In the genomic region with DNA sequence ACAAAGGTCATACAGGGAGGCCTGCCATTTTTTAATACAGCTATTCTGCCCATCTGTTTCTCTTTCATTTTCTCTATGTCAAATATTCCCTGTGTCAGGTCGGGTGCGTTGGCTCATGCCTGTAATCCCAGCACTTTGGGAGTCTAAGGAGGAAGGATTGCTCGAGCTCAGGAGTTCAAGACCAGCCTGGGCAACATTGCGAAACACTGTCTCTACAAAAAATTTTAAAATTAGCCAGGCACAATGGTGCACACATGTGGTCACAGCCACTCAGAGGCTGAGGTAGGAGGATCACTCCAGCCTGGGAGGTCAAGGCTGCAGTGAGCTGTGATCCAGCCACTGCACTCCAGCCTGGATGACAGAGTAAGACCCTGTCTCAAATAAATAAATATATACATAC, we compare ENCODE assay signal across 38 cellular contexts. TPM values are rescaled to one million over a fixed set of nuclear protein-coding genes. Genes with fewer than 3 reads are reported as not detected.
"Had no signal": no experiment of that assay in that cellular context is flagged by ENCODE, and none has a peak within 500 bp of the region (broad histone marks: within the 10 kb centered on the region; RNA-seq: fewer than 3 reads in every experiment).

No MANE protein-coding gene starts in this region.

- H3K27ac Mint-ChIP-seq: activated CD4-positive, alpha-beta memory T cell treated with anti-CD3 and anti-CD28 coated beads for 36 hours; activated CD4-positive, alpha-beta T cell treated with anti-CD3 and anti-CD28 coated beads for 36 hours; activated CD4-positive, alpha-beta T cell treated with anti-CD3 and anti-CD28 coated beads, Interleukin-2, amount 10 ng/mL, durations not matched to agents 24 days and 14 days; activated CD8-positive, alpha-beta memory T cell treated with anti-CD3 and anti-CD28 coated beads, Interleukin-2, amount 10 ng/mL, durations not matched to agents 7 days and 5 days; activated CD8-positive, alpha-beta T cell treated with anti-CD3 and anti-CD28 coated beads, Interleukin-2, amount 10 ng/mL, durations not matched to agents 7 days and 5 days; activated naive CD4-positive, alpha-beta T cell treated with anti-CD3 and anti-CD28 coated beads for 36 hours; activated naive CD4-positive, alpha-beta T cell treated with anti-CD3 and anti-CD28 coated beads, Interleukin-2, amount 50 U/mL, for 24 hours; activated naive CD8-positive, alpha-beta T cell treated with anti-CD3 and anti-CD28 coated beads, Interleukin-2, amount 10 ng/mL, durations not matched to agents 7 days and 5 days; activated T-helper 1 cell treated with anti-CD3 and anti-CD28 coated beads, Interleukin-12 subunit alpha, Interleukin-12 subunit beta, Interleukin-2, Interleukin-4 antibody, amounts not matched to agents 30 ng/mL and 10 ng/mL and 1 ng/mL, durations not matched to agents 14 hours and 24 hours and 36 hours; activated T-helper 2 cell treated with anti-CD3 and anti-CD28 coated beads, Interferon-gamma antibody, Interleukin-2, Interleukin-4, amounts not matched to agents 10 μg/mL and 5 μg/mL and 100 μg/mL, durations not matched to agents 14 hours and 24 hours and 36 hours; brain; effector memory CD8-positive, alpha-beta T cell; T-helper 1 cell treated with Interleukin-12 subunit alpha and Interleukin-12 subunit beta and Interleukin-4 antibody, amounts not matched to agents 30 μg/mL and 1 μg/mL, for 36 hours had no signal

- H3K27me3 ChIP-seq: ascending aorta, breast epithelium, cardiac muscle cell, esophagus squamous epithelium, gastroesophageal sphincter, heart right ventricle, hepatocyte had no signal

- H3K4me3 ChIP-seq: ascending aorta, breast epithelium, cardiac muscle cell, coronary artery, esophagus squamous epithelium, gastroesophageal sphincter, heart right ventricle, hepatocyte had no signal

- H3K9me3 ChIP-seq: ascending aorta, breast epithelium, esophagus squamous epithelium, gastroesophageal sphincter, heart right ventricle had no signal

- H3K27ac ChIP-seq: ascending aorta, breast epithelium, cardiac muscle cell, coronary artery, epithelial cell of prostate, esophagus squamous epithelium, gastroesophageal sphincter, heart right ventricle, hepatocyte had no signal

- H3K36me3 Mint-ChIP-seq: activated CD4-positive, alpha-beta memory T cell treated with anti-CD3 and anti-CD28 coated beads for 36 hours; activated CD8-positive, alpha-beta memory T cell treated with anti-CD3 and anti-CD28 coated beads, Interleukin-2, amount 10 ng/mL, durations not matched to agents 7 days and 5 days; activated naive CD4-positive, alpha-beta T cell treated with anti-CD3 and anti-CD28 coated beads, Interleukin-2, amount 50 U/mL, for 24 hours; activated naive CD8-positive, alpha-beta T cell treated with anti-CD3 and anti-CD28 coated beads, Interleukin-2, amount 10 ng/mL, durations not matched to agents 7 days and 5 days; brain had no signal

- H3K36me3 ChIP-seq: ascending aorta, breast epithelium, cardiac muscle cell, esophagus squamous epithelium, gastroesophageal sphincter, heart right ventricle had no signal

- DNase-seq: activated CD4-positive, alpha-beta memory T cell treated with anti-CD3 and anti-CD28 coated beads for 36 hours; activated CD4-positive, alpha-beta T cell treated with anti-CD3 and anti-CD28 coated beads for 36 hours; activated CD4-positive, alpha-beta T cell treated with anti-CD3 and anti-CD28 coated beads, Interleukin-2, amount 10 ng/mL, durations not matched to agents 24 days and 14 days; activated CD4-positive, CD25-positive, alpha-beta regulatory T cell; activated CD4-positive, CD25-positive, alpha-beta regulatory T cell treated with anti-CD3 and anti-CD28 coated beads, Interleukin-2, amount 50 U/mL, for 72 hours; activated CD8-positive, alpha-beta memory T cell treated with anti-CD3 and anti-CD28 coated beads, Interleukin-2, amount 10 ng/mL, durations not matched to agents 7 days and 5 days; activated CD8-positive, alpha-beta memory T cell treated with anti-CD3 and anti-CD28 coated beads, Interleukin-2, amount 50 U/mL, for 4 hours; activated CD8-positive, alpha-beta T cell treated with anti-CD3 and anti-CD28 coated beads, Interleukin-2, amount 10 ng/mL, durations not matched to agents 7 days and 5 days; activated effector memory CD4-positive, alpha-beta T cell treated with anti-CD3 and anti-CD28 coated beads, Interleukin-2, amount 50 U/mL, for 16 hours; activated naive CD4-positive, alpha-beta T cell treated with anti-CD3 and anti-CD28 coated beads for 36 hours; activated naive CD8-positive, alpha-beta T cell treated with anti-CD3 and anti-CD28 coated beads, Interleukin-2, amount 10 ng/mL, durations not matched to agents 7 days and 5 days; activated T-cell treated with anti-CD3 and anti-CD28 coated beads, Interleukin-2, amount 50 U/mL, for 1 hour; activated T-cell treated with anti-CD3 and anti-CD28 coated beads, Interleukin-2, amount 50 U/mL, for 48 hours; dermis blood vessel endothelial cell; effector CD4-positive, alpha-beta T cell; effector memory CD8-positive, alpha-beta T cell; esophagus squamous epithelium; foreskin melanocyte; heart right ventricle; T1000 had no signal

- H3K4me1 Mint-ChIP-seq: activated CD4-positive, alpha-beta T cell treated with anti-CD3 and anti-CD28 coated beads, Interleukin-2, amount 10 ng/mL, durations not matched to agents 24 days and 14 days; activated naive CD4-positive, alpha-beta T cell treated with anti-CD3 and anti-CD28 coated beads, Interleukin-2, amount 50 U/mL, for 24 hours; activated naive CD8-positive, alpha-beta T cell treated with anti-CD3 and anti-CD28 coated beads, Interleukin-2, amount 10 ng/mL, durations not matched to agents 7 days and 5 days; brain; central memory CD8-positive, alpha-beta T cell had no signal

- H3K79me2 ChIP-seq: hepatocyte had no signal

- H3K4me2 ChIP-seq: hepatocyte had no signal

- H3K4me1 ChIP-seq: ascending aorta, breast epithelium, esophagus squamous epithelium had no signal

- H3K27me3 Mint-ChIP-seq: activated CD4-positive, alpha-beta T cell treated with anti-CD3 and anti-CD28 coated beads for 36 hours; activated naive CD4-positive, alpha-beta T cell treated with anti-CD3 and anti-CD28 coated beads, Interleukin-2, amount 50 U/mL, for 24 hours; activated naive CD8-positive, alpha-beta T cell treated with anti-CD3 and anti-CD28 coated beads, Interleukin-2, amount 10 ng/mL, durations not matched to agents 7 days and 5 days; central memory CD8-positive, alpha-beta T cell had no signal

- H3K4me3 Mint-ChIP-seq: activated CD4-positive, alpha-beta memory T cell treated with anti-CD3 and anti-CD28 coated beads for 36 hours; activated CD4-positive, alpha-beta T cell treated with anti-CD3 and anti-CD28 coated beads for 36 hours; activated CD4-positive, alpha-beta T cell treated with anti-CD3 and anti-CD28 coated beads, Interleukin-2, amount 10 ng/mL, durations not matched to agents 24 days and 14 days; activated CD8-positive, alpha-beta memory T cell treated with anti-CD3 and anti-CD28 coated beads, Interleukin-2, amount 10 ng/mL, durations not matched to agents 7 days and 5 days; activated CD8-positive, alpha-beta T cell treated with anti-CD3 and anti-CD28 coated beads, Interleukin-2, amount 10 ng/mL, durations not matched to agents 7 days and 5 days; activated naive CD4-positive, alpha-beta T cell treated with anti-CD3 and anti-CD28 coated beads for 36 hours; activated naive CD4-positive, alpha-beta T cell treated with anti-CD3 and anti-CD28 coated beads, Interleukin-2, amount 50 U/mL, for 24 hours; activated naive CD8-positive, alpha-beta T cell treated with anti-CD3 and anti-CD28 coated beads, Interleukin-2, amount 10 ng/mL, durations not matched to agents 7 days and 5 days; activated T-helper 1 cell treated with anti-CD3 and anti-CD28 coated beads, Interleukin-12 subunit alpha, Interleukin-12 subunit beta, Interleukin-2, Interleukin-4 antibody, amounts not matched to agents 30 ng/mL and 10 ng/mL and 1 ng/mL, durations not matched to agents 14 hours and 24 hours and 36 hours; brain; central memory CD8-positive, alpha-beta T cell; effector memory CD8-positive, alpha-beta T cell; T-helper 1 cell treated with Interleukin-12 subunit alpha and Interleukin-12 subunit beta and Interleukin-4 antibody, amounts not matched to agents 30 μg/mL and 1 μg/mL, for 36 hours had no signal

- ATAC-seq: activated CD4-positive, alpha-beta T cell treated with anti-CD3 and anti-CD28 coated beads for 36 hours; activated CD8-positive, alpha-beta memory T cell treated with anti-CD3 and anti-CD28 coated beads, Interleukin-2, amount 10 ng/mL, durations not matched to agents 7 days and 5 days; activated CD8-positive, alpha-beta T cell treated with anti-CD3 and anti-CD28 coated beads, Interleukin-2, amount 10 ng/mL, durations not matched to agents 7 days and 5 days; effector memory CD8-positive, alpha-beta T cell; gastroesophageal sphincter; heart right ventricle had no signal

- H3K9me3 Mint-ChIP-seq: activated CD4-positive, alpha-beta memory T cell treated with anti-CD3 and anti-CD28 coated beads for 36 hours; activated CD4-positive, alpha-beta T cell treated with anti-CD3 and anti-CD28 coated beads, Interleukin-2, amount 10 ng/mL, durations not matched to agents 24 days and 14 days; activated naive CD4-positive, alpha-beta T cell treated with anti-CD3 and anti-CD28 coated beads for 36 hours; activated naive CD4-positive, alpha-beta T cell treated with anti-CD3 and anti-CD28 coated beads, Interleukin-2, amount 50 U/mL, for 24 hours; activated naive CD8-positive, alpha-beta T cell treated with anti-CD3 and anti-CD28 coated beads, Interleukin-2, amount 10 ng/mL, durations not matched to agents 7 days and 5 days; activated T-helper 1 cell treated with anti-CD3 and anti-CD28 coated beads, Interleukin-12 subunit alpha, Interleukin-12 subunit beta, Interleukin-2, Interleukin-4 antibody, amounts not matched to agents 30 ng/mL and 10 ng/mL and 1 ng/mL, durations not matched to agents 14 hours and 24 hours and 36 hours; activated T-helper 2 cell treated with anti-CD3 and anti-CD28 coated beads, Interferon-gamma antibody, Interleukin-2, Interleukin-4, amounts not matched to agents 10 μg/mL and 5 μg/mL and 100 μg/mL, durations not matched to agents 14 hours and 24 hours and 36 hours; brain; central memory CD8-positive, alpha-beta T cell; effector memory CD8-positive, alpha-beta T cell; T-helper 1 cell treated with Interleukin-12 subunit alpha and Interleukin-12 subunit beta and Interleukin-4 antibody, amounts not matched to agents 30 μg/mL and 1 μg/mL, for 36 hours had no signal

- H2AFZ ChIP-seq: hepatocyte had no signal

RNA-seq across cellular contexts. Expression of a gene that starts 34.7 kb away (rescaled TPM):
- total RNA-seq: activated CD4-positive, alpha-beta memory T cell treated with anti-CD3 and anti-CD28 coated beads for 36 hours; activated CD4-positive, alpha-beta T cell treated with anti-CD3 and anti-CD28 coated beads for 36 hours; activated CD4-positive, alpha-beta T cell treated with anti-CD3 and anti-CD28 coated beads, Interleukin-2, amount 10 ng/mL, durations not matched to agents 24 days and 14 days; activated CD8-positive, alpha-beta memory T cell treated with anti-CD3 and anti-CD28 coated beads for 36 hours; activated CD8-positive, alpha-beta memory T cell treated with anti-CD3 and anti-CD28 coated beads, Interleukin-2, amount 10 ng/mL, durations not matched to agents 7 days and 5 days; activated CD8-positive, alpha-beta T cell treated with anti-CD3 and anti-CD28 coated beads, Interleukin-2, amount 10 ng/mL, durations not matched to agents 7 days and 5 days; activated naive CD4-positive, alpha-beta T cell treated with anti-CD3 and anti-CD28 coated beads for 36 hours; activated naive CD8-positive, alpha-beta T cell treated with anti-CD3 and anti-CD28 coated beads, Interleukin-2, amount 10 ng/mL, durations not matched to agents 7 days and 5 days; activated T-helper 1 cell treated with anti-CD3 and anti-CD28 coated beads, Interleukin-12 subunit alpha, Interleukin-12 subunit beta, Interleukin-2, Interleukin-4 antibody, amounts not matched to agents 30 ng/mL and 10 ng/mL and 1 ng/mL, durations not matched to agents 14 hours and 24 hours and 36 hours; T-helper 2 cell treated with Interferon-gamma antibody and Interleukin-4, amounts not matched to agents 100 ng/mL and 5 ng/mL, for 36 hours had no signal

RNA-seq across cellular contexts. Expression of a gene that starts 57.9 kb away (rescaled TPM):
- total RNA-seq: activated CD4-positive, alpha-beta memory T cell treated with anti-CD3 and anti-CD28 coated beads for 36 hours; activated CD4-positive, alpha-beta T cell treated with anti-CD3 and anti-CD28 coated beads for 36 hours; activated CD4-positive, alpha-beta T cell treated with anti-CD3 and anti-CD28 coated beads, Interleukin-2, amount 10 ng/mL, durations not matched to agents 24 days and 14 days; activated CD8-positive, alpha-beta memory T cell treated with anti-CD3 and anti-CD28 coated beads for 36 hours; activated CD8-positive, alpha-beta memory T cell treated with anti-CD3 and anti-CD28 coated beads, Interleukin-2, amount 10 ng/mL, durations not matched to agents 7 days and 5 days; activated CD8-positive, alpha-beta T cell treated with anti-CD3 and anti-CD28 coated beads, Interleukin-2, amount 10 ng/mL, durations not matched to agents 7 days and 5 days; activated naive CD4-positive, alpha-beta T cell treated with anti-CD3 and anti-CD28 coated beads for 36 hours; activated naive CD8-positive, alpha-beta T cell treated with anti-CD3 and anti-CD28 coated beads, Interleukin-2, amount 10 ng/mL, durations not matched to agents 7 days and 5 days; activated T-helper 1 cell treated with anti-CD3 and anti-CD28 coated beads, Interleukin-12 subunit alpha, Interleukin-12 subunit beta, Interleukin-2, Interleukin-4 antibody, amounts not matched to agents 30 ng/mL and 10 ng/mL and 1 ng/mL, durations not matched to agents 14 hours and 24 hours and 36 hours; activated T-helper 2 cell treated with anti-CD3 and anti-CD28 coated beads, Interferon-gamma antibody, Interleukin-2, Interleukin-4, amounts not matched to agents 10 μg/mL and 5 μg/mL and 100 μg/mL, durations not matched to agents 14 hours and 24 hours and 36 hours; ascending aorta; breast epithelium; dermis blood vessel endothelial cell; esophagus squamous epithelium; fibroblast of lung; fibroblast of villous mesenchyme; glomerular endothelial cell; T-helper 2 cell treated with Interferon-gamma antibody and Interleukin-4, amounts not matched to agents 100 ng/mL and 5 ng/mL, for 36 hours had no signal
- polyA plus RNA-seq: cardiac muscle cell, fibroblast of lung had no signal
